ENCODE assay signal across 1 cellular context in the genomic region with DNA sequence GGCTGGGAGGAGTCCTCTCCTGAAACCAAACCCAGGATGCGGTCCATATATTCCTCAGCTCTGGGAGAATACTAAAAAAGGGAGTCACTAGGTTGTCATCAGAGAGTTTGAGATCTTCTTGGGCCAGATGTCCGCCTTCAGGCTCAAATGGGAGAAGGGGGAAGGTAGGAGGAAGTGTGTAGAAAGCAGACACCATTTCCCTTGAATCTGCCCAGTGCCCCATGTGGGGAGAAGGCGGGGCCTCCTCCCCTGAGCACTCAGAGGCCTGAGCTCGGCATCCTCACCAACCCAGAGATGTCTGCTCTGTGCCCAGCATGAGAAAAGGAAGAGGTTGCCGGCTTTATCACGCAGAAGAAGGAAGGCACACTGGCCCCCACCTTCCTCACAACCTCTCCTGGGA.
TF ChIP-seq lines count a peak whose summit lies in the region.

No MANE protein-coding gene starts in this region.

TF ChIP-seq in GM23338, 12 proteins besides CTCF, POLR2A, EP300 and RAD21:
- TF ChIP-seq ZNF114 (CRISPR knock-in tag; IDR thresholded peaks at IDR 0.05) (no peak), NANOG (IDR thresholded peaks at IDR 0.05; ENCODE audit: borderline replicate concordance) (no peak), POLR2AphosphoS5 (IDR thresholded peaks at IDR 0.05; ENCODE audit: low read depth) (no peak), STAT1 (IDR thresholded peaks at IDR 0.05; ENCODE audit: unreplicated experiment) (no peak), EZH2 (IDR thresholded peaks at IDR 0.05; ENCODE audit: low read depth, unreplicated experiment) (no peak), REST (IDR thresholded peaks at IDR 0.05; ENCODE audit: unreplicated experiment) (no peak), CREB1 (CRISPR knock-in tag; IDR thresholded peaks at IDR 0.05; ENCODE audit: low read depth) (no peak), ZNF462 (CRISPR knock-in tag; IDR thresholded peaks at IDR 0.05) (no peak), JUNB (IDR thresholded peaks at IDR 0.05; ENCODE audit: unreplicated experiment) (no peak), EZH2phosphoT487 (IDR thresholded peaks at IDR 0.05; ENCODE audit: unreplicated experiment) (no peak), ZNF331 (CRISPR knock-in tag; IDR thresholded peaks at IDR 0.05; ENCODE audit: low read depth) (no peak)
- TF ChIP-seq, protein P1, sequence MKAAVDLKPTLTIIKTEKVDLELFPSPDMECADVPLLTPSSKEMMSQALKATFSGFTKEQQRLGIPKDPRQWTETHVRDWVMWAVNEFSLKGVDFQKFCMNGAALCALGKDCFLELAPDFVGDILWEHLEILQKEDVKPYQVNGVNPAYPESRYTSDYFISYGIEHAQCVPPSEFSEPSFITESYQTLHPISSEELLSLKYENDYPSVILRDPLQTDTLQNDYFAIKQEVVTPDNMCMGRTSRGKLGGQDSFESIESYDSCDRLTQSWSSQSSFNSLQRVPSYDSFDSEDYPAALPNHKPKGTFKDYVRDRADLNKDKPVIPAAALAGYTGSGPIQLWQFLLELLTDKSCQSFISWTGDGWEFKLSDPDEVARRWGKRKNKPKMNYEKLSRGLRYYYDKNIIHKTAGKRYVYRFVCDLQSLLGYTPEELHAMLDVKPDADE (IDR thresholded peaks at IDR 0.05): no peak
